1 cellular context compared by ENCODE assay signal in genomic region chr1:25861316-25862286, GRCh38.
TF ChIP-seq lines count a peak whose summit lies in the region.

No MANE protein-coding gene starts in this region.

TF ChIP-seq in HepG2, 621 proteins besides CTCF, POLR2A, EP300 and RAD21 (continued from another document):
- TF ChIP-seq ZNF781 (CRISPR knock-in tag; IDR thresholded peaks at IDR 0.05; ENCODE audit: borderline replicate concordance, not compliant biosample characterization) = peak; percentile 8
- TF ChIP-seq BCL6 (CRISPR knock-in tag; IDR thresholded peaks at IDR 0.05) = peak; percentile 65
- peak; percentile 34; the same call in 1 of the 2 replicates for TF ChIP-seq HOXA3 (CRISPR knock-in tag; IDR thresholded peaks at IDR 0.05)
- peak; percentile 38; the same call in 1 of the 2 replicates for TF ChIP-seq NCOR1 (IDR thresholded peaks at IDR 0.05; ENCODE audit: borderline replicate concordance, low read length)
